Comparison of ENCODE assay signal across 11 cellular contexts in genomic region chr7:129989466-129989865, GRCh38. TPM values are rescaled to one million over a fixed set of nuclear protein-coding genes. Genes with fewer than 3 reads are reported as not detected.
DNase-seq lines count a peak whose midpoint lies in the region; ATAC-seq lines count a peak whose summit lies in the region.
"Had no signal": no experiment of that assay in that cellular context is flagged by ENCODE, and none has a peak within 500 bp of the region (broad histone marks: within the 10 kb centered on the region; RNA-seq: fewer than 3 reads in every experiment).

No MANE protein-coding gene starts in this region.

- ATAC-seq in HG03135 (IDR thresholded peaks at IDR 0.05; ENCODE audit: unreplicated experiment): no peak
- ATAC-seq: natural killer cell had no signal

- H3K4me3 ChIP-seq in Jurkat, Clone E6-1 (ENCODE audit: low read length): no peak overlapping the region

- DNase-seq in Jurkat, Clone E6-1 (ENCODE audit: low read depth, low spot score): peak; percentile 51
- DNase-seq in activated CD4-positive, alpha-beta T cell treated with anti-CD3 and anti-CD28 coated beads for 48 hours: peak; percentile 83
- DNase-seq in dermis blood vessel endothelial cell (peak; percentile 28), retina (no peak), anterior cingulate cortex (lab: John Stamatoyannopoulos, UW) (no peak), SKM-1 treated with dmso at 0.1 percent for 144 hours (lab: John Stamatoyannopoulos, UW; ENCODE audit: unreplicated experiment) (no peak)
- peak; percentile 0 to 3 for DNase-seq in stimulated activated CD8-positive, alpha-beta memory T cell treated with anti-CD3 and anti-CD28 coated beads, Interleukin-4, amount 100 ng/mL, for 4 hours (ENCODE audit: low read depth in 2 of 2, low spot score in 1 of 2)
- DNase-seq: GF-D8, natural killer cell, NCI-H1436 had no signal

RNA-seq across cellular contexts. Expression of gene UBE2H, which starts 36.7 kb away (rescaled TPM):
- polyA plus RNA-seq in Jurkat, Clone E6-1 (2012; ENCODE audit: insufficient read depth, insufficient read length): 27.4 TPM
- total RNA-seq in dermis blood vessel endothelial cell: 71.5 and 87.2 TPM in 2 replicates

Comparison
In these comparisons a context has a peak if more than half of its experiments do, and no peak if none do; other contexts are left out.
1. DNase-seq: peak in Jurkat, Clone E6-1 (single experiment), activated CD4-positive, alpha-beta T cell treated with anti-CD3 and anti-CD28 coated beads for 48 hours (single experiment), dermis blood vessel endothelial cell (single experiment) and stimulated activated CD8-positive, alpha-beta memory T cell treated with anti-CD3 and anti-CD28 coated beads, Interleukin-4, amount 100 ng/mL, for 4 hours (2 of 2); none in retina (single experiment), anterior cingulate cortex (0 of 58) and SKM-1 treated with dmso at 0.1 percent for 144 hours (single experiment).